16 cellular contexts compared by ENCODE assay signal in genomic region chr1:207397525-207397926, GRCh38. TPM values are rescaled to one million over a fixed set of nuclear protein-coding genes. Genes with fewer than 3 reads are reported as not detected.
DNase-seq lines count a peak whose midpoint lies in the region; ATAC-seq, FAIRE-seq and TF ChIP-seq lines count a peak whose summit lies in the region.
"Had no signal": no experiment of that assay in that cellular context is flagged by ENCODE, and none has a peak within 500 bp of the region (broad histone marks: within the 10 kb centered on the region; RNA-seq: fewer than 3 reads in every experiment).

No MANE protein-coding gene starts in this region.

- no TSS peak for BruUV-seq in HepG2 (replicated peaks; lab: Mats Ljungman, UMichigan)

- H3K4me1 Mint-ChIP-seq in WTC11 = peaks cover 4% of the 10 kb centered on the region; the same call in 1 of the 2 replicates
- H3K4me1 Mint-ChIP-seq: neural crest cell had no signal

- CTCF ChIA-PET in HepG2 (lab: Yijun Ruan, JAX; ENCODE audit: low intra/inter-chr PET ratio, low total read pairs) = no interaction called here
- CTCF ChIA-PET in WTC11 (lab: Charles Lee) = interaction anchor here (0.6 to 1.4 kb wide), 6 partner anchors 26 to 365 kb away, joined by 3 to 4 read pairs (median 3); partner anchors contain the start of genes C1orf116 and CR2

- no peaks in the 10 kb centered on the region for H3K9me3 Mint-ChIP-seq in WTC11
- H3K9me3 Mint-ChIP-seq: neural crest cell had no signal

- H3K36me3 Mint-ChIP-seq in WTC11 = no peaks in the 10 kb centered on the region

- no peaks in the 10 kb centered on the region for H3K27me3 Mint-ChIP-seq in WTC11 (ENCODE audit: low read depth)

- H2AFZ ChIP-seq in HepG2 (ENCODE audit: low read length) = no peak overlapping the region

- no peak; the same call in 2 of the 3 replicates for ATAC-seq in HepG2
- no peak for ATAC-seq in right lobe of liver
- peak; percentile 94 for ATAC-seq in WTC11
- ATAC-seq in GM19463 (IDR thresholded peaks at IDR 0.05; ENCODE audit: unreplicated experiment) = no peak
- ATAC-seq: left lung had no signal

- intact Hi-C loops in HepG2 (cut with micrococcal nuclease; ENCODE audit: unreplicated experiment) = loop anchor here (10.0 kb wide), 1 partner anchor 57 kb away; the partner anchor contains the start of gene CR2
- intact Hi-C loops in right lobe of liver (cut with DNase I) = no loop called here

- H3K27ac ChIP-seq in HepG2 (ENCODE audit: extremely low read length, insufficient read depth, low read length) = no peak overlapping the region
- no peak overlapping the region for H3K27ac ChIP-seq in right lobe of liver
- H3K27ac ChIP-seq: left lung, spleen had no signal

- H3K27me3 ChIP-seq in HepG2 (ENCODE audit: control insufficient read depth in 1 of 2, insufficient read depth in 2 of 2, low read length in 2 of 2) = no peaks in the 10 kb centered on the region
- H3K27me3 ChIP-seq in right lobe of liver = no peaks in the 10 kb centered on the region
- H3K27me3 ChIP-seq: left lung, spleen had no signal

- no peak overlapping the region for H3K4me2 ChIP-seq in HepG2 (ENCODE audit: low read depth, low read length)

- no peaks in the 10 kb centered on the region for H4K20me1 ChIP-seq in HepG2 (ENCODE audit: insufficient read depth, low read length)

- TF ChIP-seq EP300 in HepG2 (IDR thresholded peaks at IDR 0.05; ENCODE audit: low read depth in 2 of 2, low read length in 2 of 2) (no peak), HepG2 (CRISPR knock-in tag; IDR thresholded peaks at IDR 0.05; ENCODE audit: borderline replicate concordance) (no peak)

- no peaks in the 10 kb centered on the region for H3K79me2 ChIP-seq in HepG2 (ENCODE audit: insufficient read depth, low read length)

- no peak for DNase-seq in HepG2 (ENCODE audit: low spot score)
- DNase-seq in right lobe of liver = no peak
- no peak for DNase-seq in WTC11 (ENCODE audit: low spot score)
- DNase-seq in iPS DF 19.7 (ENCODE audit: low read depth, low spot score) = peak; percentile 17
- DNase-seq in hepatic stellate cell (ENCODE audit: low spot score) = no peak
- DNase-seq in NCI-H524 (lab: John Stamatoyannopoulos, UW) = no peak
- DNase-seq in NCI-H2029 treated with DMSO at 0.1 percent for 48 hours (lab: John Stamatoyannopoulos, UW) = no peak
- DNase-seq: activated CD4-positive, alpha-beta T cell treated with anti-CD3 and anti-CD28 coated beads, Interleukin-2, amount 50 U/mL, for 4 hours; activated naive CD4-positive, alpha-beta T cell treated with anti-CD3 and anti-CD28 coated beads for 36 hours; left lung; spleen had no signal

- no peak overlapping the region for H3K27ac Mint-ChIP-seq in WTC11
- H3K27ac Mint-ChIP-seq: activated naive CD4-positive, alpha-beta T cell treated with anti-CD3 and anti-CD28 coated beads for 36 hours had no signal

- POLR2A ChIA-PET in HepG2 (lab: Yijun Ruan, JAX) (no interaction called here), WTC11 (lab: Charles Lee) (no interaction called here)

- WGBS in HepG2 (ENCODE audit: low lambda C conversion rate) = 0% methylated on average over 2 of the region's 2 CpGs
- WGBS in right lobe of liver (ENCODE audit: insufficient coverage, low coverage, low lambda C conversion rate, missing lambda C conversion rate) = 44% methylated on average over 2 of the region's 2 CpGs

- in situ Hi-C loops in HepG2 (cut with HindIII; ENCODE audit: extremely low pct_ligation_motif_present, low pct_unique_long_range_greater_than_20kb) = loop anchor here (25.0 kb wide), 1 partner anchor 135 kb away; no protein-coding TSS in a partner anchor

- no peak; the same call in 1 of the 2 replicates for TF ChIP-seq CTCF in HepG2 (CRISPR knock-in tag; IDR thresholded peaks at IDR 0.05)
- TF ChIP-seq CTCF in right lobe of liver (IDR thresholded peaks at IDR 0.05) = no peak
- TF ChIP-seq CTCF in WTC11 (IDR thresholded peaks at IDR 0.05) = no peak

- H3K36me3 ChIP-seq in HepG2 (replicated peaks in 1 of 2; ENCODE audit: control insufficient read depth in 1 of 2, insufficient read depth in 2 of 2, low read length in 2 of 2) = no peaks in the 10 kb centered on the region
- H3K36me3 ChIP-seq in right lobe of liver = no peaks in the 10 kb centered on the region
- H3K36me3 ChIP-seq: left lung, spleen had no signal

- no peak overlapping the region for H3K4me3 Mint-ChIP-seq in WTC11
- H3K4me3 Mint-ChIP-seq: activated naive CD4-positive, alpha-beta T cell treated with anti-CD3 and anti-CD28 coated beads for 36 hours; neural crest cell had no signal

- no peak for TF ChIP-seq RAD21 in HepG2 (CRISPR knock-in tag; IDR thresholded peaks at IDR 0.05)

- TF ChIP-seq POLR2A in HepG2 (IDR thresholded peaks at IDR 0.05; ENCODE audit: insufficient read depth in 1 of 2, low read depth in 2 of 2, low read length in 2 of 2) (no peak), right lobe of liver (IDR thresholded peaks at IDR 0.05) (no peak)

- FAIRE-seq in HepG2 (lab: Jason Lieb, UNC) = no peak
- FAIRE-seq: colon, frontal cortex had no signal

- no peak overlapping the region for H3K9ac ChIP-seq in HepG2 (ENCODE audit: insufficient read depth, low read depth, low read length)

- no peak overlapping the region for H3K4me3 ChIP-seq in HepG2 (replicated peaks in 1 of 3; ENCODE audit: insufficient read depth in 1 of 3, low read depth in 2 of 3, low read length in 3 of 3)
- no peak overlapping the region for H3K4me3 ChIP-seq in right lobe of liver
- H3K4me3 ChIP-seq: left lung, spleen had no signal

- H3K9me3 ChIP-seq in HepG2 (ENCODE audit: low read length) (no peaks in the 10 kb centered on the region), right lobe of liver (no peaks in the 10 kb centered on the region)
- H3K9me3 ChIP-seq: left lung had no signal

- H3K4me1 ChIP-seq in HepG2 (ENCODE audit: insufficient read depth, low read length) = no peaks in the 10 kb centered on the region
- no peaks in the 10 kb centered on the region for H3K4me1 ChIP-seq in right lobe of liver
- H3K4me1 ChIP-seq: left lung, spleen had no signal

TF ChIP-seq in HepG2, 621 proteins besides CTCF, POLR2A, EP300 and RAD21 (continues in another document):
- TF ChIP-seq ZZZ3 (CRISPR knock-in tag; IDR thresholded peaks at IDR 0.05; ENCODE audit: borderline replicate concordance) (no peak), MYPOP (CRISPR knock-in tag; IDR thresholded peaks at IDR 0.05) (no peak), JUN (CRISPR knock-in tag; IDR thresholded peaks at IDR 0.05) (no peak), FOSL1 (CRISPR knock-in tag; IDR thresholded peaks at IDR 0.05; ENCODE audit: borderline replicate concordance) (no peak)

TF ChIP-seq in WTC11, 78 proteins besides CTCF, POLR2A, EP300 and RAD21:
- TF ChIP-seq NR1H2 (CRISPR knock-in tag; IDR thresholded peaks at IDR 0.05) = no peak

RNA-seq across cellular contexts. Expression of gene CR2, which starts 56.6 kb away (rescaled TPM):
- total RNA-seq in HepG2 (2016; rRNA removed; fragmentation: Illumina TruSeq; extraction: Trizol) (not detected in 2 replicates), right lobe of liver (under 1 TPM in 1 of 6 experiments, not detected in 5; 0.07 TPM), WTC11 (2021) (3.8 to 7.6 TPM (median 6.5 TPM) in 3 replicates)
- not detected in 2 replicates for total RNA-seq in HepG2 (2016; cell fraction: cytosol; rRNA removed; fragmentation: Illumina TruSeq; extraction: Trizol; ENCODE audit: low read depth)
- total RNA-seq in HepG2 (2016; cell fraction: insoluble cytoplasmic fraction; rRNA removed; fragmentation: Illumina TruSeq; extraction: Trizol) = not detected in 2 replicates
- total RNA-seq in HepG2 (2016; cell fraction: membrane; rRNA removed; fragmentation: Illumina TruSeq; extraction: Trizol) = not detected in 2 replicates
- not detected in 2 replicates for total RNA-seq in HepG2 (2016; cell fraction: nucleus; rRNA removed; fragmentation: Illumina TruSeq; extraction: Trizol)
- polyA plus RNA-seq in HepG2 (2011; rRNA removed) = not detected in 2 replicates
- not detected in 2 replicates for polyA plus RNA-seq in HepG2 (2011; cell fraction: cytosol; rRNA removed)
- 0.05 TPM in 1 of 2 replicates, not detected in the other for polyA plus RNA-seq in HepG2 (2011; cell fraction: nucleus; rRNA removed)
- not detected in 2 replicates for polyA plus RNA-seq in HepG2 (2012)
- polyA plus RNA-seq in HepG2 (2016; cell fraction: cytosol; fragmentation: Illumina TruSeq; extraction: Trizol; ENCODE audit: low read depth) = not detected in 2 replicates
- polyA plus RNA-seq in HepG2 (2016; cell fraction: insoluble cytoplasmic fraction; fragmentation: Illumina TruSeq; extraction: Trizol; ENCODE audit: low read depth) = not detected in 2 replicates
- polyA plus RNA-seq in HepG2 (2016; cell fraction: membrane; fragmentation: Illumina TruSeq; extraction: Trizol; ENCODE audit: low read depth) = not detected in 2 replicates
- not detected in 2 replicates for polyA plus RNA-seq in HepG2 (2016; cell fraction: nucleus; fragmentation: Illumina TruSeq; extraction: Trizol; ENCODE audit: insufficient read depth, low read depth)
- not detected in 2 replicates for polyA minus RNA-seq in HepG2 (2011; rRNA and poly(A)+ RNA removed; ENCODE audit: low replicate concordance)
- polyA minus RNA-seq in HepG2 (2011; cell fraction: cytosol; rRNA and poly(A)+ RNA removed) = not detected in 2 replicates
- polyA minus RNA-seq in HepG2 (2011; cell fraction: nucleus; rRNA and poly(A)+ RNA removed) = not detected in 2 replicates
- total RNA-seq: frontal cortex, neural crest cell, ureter had no signal
